Comparison of ENCODE assay signal across 21 cellular contexts in the genomic region with DNA sequence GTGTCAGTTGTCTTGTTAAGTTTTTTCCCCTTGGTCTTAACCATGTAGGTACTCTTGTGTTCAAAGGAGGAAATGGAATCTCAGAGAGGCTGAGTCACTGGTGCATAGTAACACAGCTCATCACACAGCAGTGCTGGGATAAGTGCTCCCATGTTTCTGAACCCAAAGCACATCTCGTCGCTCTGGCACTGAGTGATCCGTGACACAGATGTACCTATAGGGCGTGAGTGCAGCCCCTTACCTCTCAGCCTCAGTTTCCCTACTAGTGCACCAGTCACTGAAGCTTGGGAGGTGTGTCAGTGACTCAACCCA.
"Had no signal": no experiment of that assay in that cellular context is flagged by ENCODE, and none has a peak within 500 bp of the region (broad histone marks: within the 10 kb centered on the region; RNA-seq: fewer than 3 reads in every experiment).

No MANE protein-coding gene starts in this region.

- H3K4me1 ChIP-seq: breast epithelium, psoas muscle had no signal

- H3K9me3 ChIP-seq: breast epithelium, neutrophil, pancreas, psoas muscle, right atrium auricular region, upper lobe of left lung had no signal

- H3K36me3 ChIP-seq: breast epithelium, neutrophil, pancreas, right atrium auricular region, upper lobe of left lung had no signal

- DNase-seq: activated B cell treated with CpG ODN at 0.5 μM for 24 hours; activated CD4-positive, alpha-beta T cell treated with anti-CD3 and anti-CD28 coated beads for 36 hours; activated CD4-positive, alpha-beta T cell treated with anti-CD3 and anti-CD28 coated beads, Interleukin-2, amount 50 U/mL, for 4 hours; activated CD8-positive, alpha-beta memory T cell treated with anti-CD3 and anti-CD28 coated beads for 24 hours; activated CD8-positive, alpha-beta memory T cell treated with anti-CD3 and anti-CD28 coated beads, Interleukin-2, amount 50 U/mL, for 4 hours; activated T-cell treated with anti-CD3 and anti-CD28 coated beads, Interleukin-2, amount 50 U/mL, for 24 hours; cerebellar nuclear complex; immature natural killer cell; midbrain; natural killer cell; pancreas; psoas muscle; stimulated activated CD4-positive, alpha-beta T cell treated with anti-CD3 and anti-CD28 coated beads, Interleukin-4, amount 100 ng/mL, for 24 hours; stimulated activated naive CD8-positive, alpha-beta T cell treated with anti-CD3 and anti-CD28 coated beads, Interleukin-15, Interleukin-2, amounts not matched to agents 100 U/mL and 50 U/mL, for 24 hours had no signal

- H3K27me3 ChIP-seq: breast epithelium, pancreas, right atrium auricular region, upper lobe of left lung had no signal

- H3K4me3 ChIP-seq: breast epithelium, coronary artery, pancreas, psoas muscle, right atrium auricular region, upper lobe of left lung had no signal

- H3K27ac ChIP-seq: breast epithelium, coronary artery, neutrophil, pancreas, psoas muscle, right atrium auricular region, upper lobe of left lung had no signal

- ATAC-seq: activated CD4-positive, alpha-beta T cell treated with anti-CD3 and anti-CD28 coated beads for 36 hours; activated naive CD4-positive, alpha-beta T cell treated with anti-CD3 and anti-CD28 coated beads, Interleukin-2, amount 50 U/mL, for 72 hours; activated T-helper 17 cell treated with anti-CD3 and anti-CD28 coated beads, Interleukin-2, amount 50 U/mL, for 72 hours; natural killer cell; pancreas; psoas muscle; stimulated activated naive CD8-positive, alpha-beta T cell treated with anti-CD3 and anti-CD28 coated beads, Interleukin-15, Interleukin-2, amounts not matched to agents 100 U/mL and 50 U/mL, for 24 hours had no signal

- FAIRE-seq: pancreas had no signal
